ENCODE assay signal across 1 cellular context in genomic region chr14:49579841-49580240, GRCh38.
TF ChIP-seq lines count a peak whose summit lies in the region.

No MANE protein-coding gene starts in this region.

TF ChIP-seq in H1, 55 proteins besides CTCF, POLR2A, EP300 and RAD21:
- TF ChIP-seq KDM1A (IDR thresholded peaks at IDR 0.05; ENCODE audit: borderline replicate concordance, low read length) (no peak), POLR2AphosphoS5 (IDR thresholded peaks at IDR 0.05; ENCODE audit: low read depth, low read length) (peak; percentile 49; the same call in 1 of the 2 replicates)
